ENCODE assay signal across 1 cellular context in genomic region chr16:85204242-85205010, GRCh38.
TF ChIP-seq lines count a peak whose summit lies in the region.

No MANE protein-coding gene starts in this region.

TF ChIP-seq in H1, 55 proteins besides CTCF, POLR2A, EP300 and RAD21:
- TF ChIP-seq BRCA1 (IDR thresholded peaks at IDR 0.05; ENCODE audit: low read depth, low read length) (no peak), CBX5 (IDR thresholded peaks at IDR 0.05; ENCODE audit: low read depth, low read length) (no peak), RFX5 (IDR thresholded peaks at IDR 0.05; ENCODE audit: borderline replicate concordance, low read depth, low read length) (no peak), CEBPB (IDR thresholded peaks at IDR 0.05; ENCODE audit: low read depth, low read length) (no peak), KDM4A (IDR thresholded peaks at IDR 0.05; ENCODE audit: low read depth, low read length, severe bottlenecking) (no peak), JUN (IDR thresholded peaks at IDR 0.05; ENCODE audit: low read depth, low read length) (no peak), TAF7 (optimal IDR thresholded peaks at IDR 0.05; ENCODE audit: borderline replicate concordance, low read depth, low read length) (no peak), ZNF274 (IDR thresholded peaks at IDR 0.05; ENCODE audit: borderline replicate concordance, extremely low read depth, low read length) (no peak)
- TF ChIP-seq, protein P1, sequence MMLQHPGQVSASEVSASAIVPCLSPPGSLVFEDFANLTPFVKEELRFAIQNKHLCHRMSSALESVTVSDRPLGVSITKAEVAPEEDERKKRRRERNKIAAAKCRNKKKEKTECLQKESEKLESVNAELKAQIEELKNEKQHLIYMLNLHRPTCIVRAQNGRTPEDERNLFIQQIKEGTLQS (IDR thresholded peaks at IDR 0.05; ENCODE audit: insufficient read depth, low read depth, low read length): no peak
